8 cellular contexts compared by ENCODE assay signal in the genomic region with DNA sequence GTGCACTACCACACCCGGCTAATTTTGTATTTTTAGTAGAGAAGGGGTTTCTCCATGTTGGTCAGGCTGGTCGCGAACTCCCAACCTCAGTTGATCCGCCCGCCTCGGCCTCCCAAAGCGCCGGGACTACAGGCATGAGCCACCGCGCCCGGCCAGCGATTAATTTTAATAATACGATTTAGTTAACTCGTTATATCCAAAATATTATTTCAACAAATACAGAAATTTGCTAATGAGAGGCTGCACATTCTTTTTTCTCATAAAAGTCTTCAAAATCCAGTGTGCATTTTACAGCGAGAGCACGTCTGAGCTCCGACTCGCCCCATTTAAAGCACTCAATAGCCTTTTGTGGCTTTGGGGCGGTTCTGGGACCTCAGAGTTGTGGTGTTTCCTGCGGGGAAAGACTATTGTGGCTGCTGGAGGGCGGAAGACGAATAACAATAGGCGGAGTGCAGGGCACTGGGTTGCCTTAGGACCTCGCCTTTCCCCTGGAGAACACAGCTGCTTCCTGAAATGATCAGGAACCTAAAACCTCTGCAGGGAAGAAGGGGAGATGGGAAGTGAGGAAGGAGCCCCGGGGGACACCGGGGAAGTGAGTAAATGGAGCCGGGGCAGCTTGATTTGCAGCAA. TPM values are rescaled to one million over a fixed set of nuclear protein-coding genes. Genes with fewer than 3 reads are reported as not detected.
DNase-seq lines count a peak whose midpoint lies in the region; ATAC-seq and TF ChIP-seq lines count a peak whose summit lies in the region.

No MANE protein-coding gene starts in this region.

- intact Hi-C loops in PC-9 (cut with micrococcal nuclease; ENCODE audit: unreplicated experiment), result no loop called here

- peaks cover 29% of the 10 kb centered on the region; the same call in 1 of the 2 replicates for H3F3A ChIP-seq in PC-9 (ENCODE audit: insufficient read depth, low read depth)

- no peak overlapping the region for H2AFZ ChIP-seq in PC-9

- no peaks in the 10 kb centered on the region for H3K9me3 ChIP-seq in ectodermal cell (ENCODE audit: control insufficient read depth, low read length)
- H3K9me3 ChIP-seq in PC-9 (ENCODE audit: insufficient read depth, low read depth), result no peaks in the 10 kb centered on the region

- no TSS peak for BruUV-seq in PC-9 (replicated peaks; lab: Mats Ljungman, UMichigan)

- no peak overlapping the region for H3K4me2 ChIP-seq in PC-9

- POLR2A ChIA-PET in PC-9 (lab: Charles Lee; ENCODE audit: unreplicated experiment), result no interaction called here

- ATAC-seq in HG02885 (IDR thresholded peaks at IDR 0.05; ENCODE audit: poor library complexity, unreplicated experiment), result no peak
- no peak for ATAC-seq in HG02763 (IDR thresholded peaks at IDR 0.05; ENCODE audit: unreplicated experiment)
- ATAC-seq in HG03442 (IDR thresholded peaks at IDR 0.05; ENCODE audit: unreplicated experiment), result no peak

- peaks cover 44% of the 10 kb centered on the region for H3K27me3 Mint-ChIP-seq in nephron (ENCODE audit: low read depth)

- H3K4me3 Mint-ChIP-seq in nephron, result peak overlapping the region in 2 of 3 experiments; percentile 12 to 42

- DNase-seq in CMK (ENCODE audit: low read depth) (peak; percentile 83), NB4 (ENCODE audit: low read depth) (peak; percentile 89), PC-9 (no peak)

- no peak for TF ChIP-seq CTCF in NB4 (IDR thresholded peaks at IDR 0.05; ENCODE audit: low read depth, low read length)
- TF ChIP-seq CTCF in nephron (IDR thresholded peaks at IDR 0.05; ENCODE audit: unreplicated experiment in 3 of 3), result no peak
- TF ChIP-seq CTCF in PC-9 (conservative IDR thresholded peaks at IDR 0.05), result no peak

- H3K27ac ChIP-seq in ectodermal cell (ENCODE audit: insufficient read depth, low read depth, low read length, poor library complexity, severe bottlenecking) (peak overlapping the region; percentile 69), PC-9 (no peak overlapping the region)

- H3K4me3 ChIP-seq in NB4 (ENCODE audit: low read depth, low read length), result no peak overlapping the region
- no peak overlapping the region for H3K4me3 ChIP-seq in ectodermal cell (ENCODE audit: insufficient read depth, low read depth, low read length)
- no peak overlapping the region for H3K4me3 ChIP-seq in PC-9

- no peaks in the 10 kb centered on the region for H3K9me2 ChIP-seq in PC-9 (ENCODE audit: insufficient read depth)

- H3K27me3 ChIP-seq in ectodermal cell (ENCODE audit: control insufficient read depth, insufficient read depth, low read length, poor library complexity, severe bottlenecking) (peaks cover 20% of the 10 kb centered on the region), PC-9 (ENCODE audit: insufficient read depth, low read depth) (no peaks in the 10 kb centered on the region)

- H3K79me2 ChIP-seq in PC-9 (ENCODE audit: low read depth), result no peaks in the 10 kb centered on the region

- H3K36me3 ChIP-seq in ectodermal cell (ENCODE audit: control insufficient read depth, insufficient read depth, low read length) (no peaks in the 10 kb centered on the region), PC-9 (ENCODE audit: low read depth) (no peaks in the 10 kb centered on the region)

- H3K4me1 Mint-ChIP-seq in nephron, result peaks cover 29% of the 10 kb centered on the region

- H4K20me1 ChIP-seq in PC-9 (ENCODE audit: insufficient read depth), result no peaks in the 10 kb centered on the region

- TF ChIP-seq POLR2A in NB4 (IDR thresholded peaks at IDR 0.05; ENCODE audit: extremely low read depth, insufficient read length), result no peak

- 34 to 43% methylated on average over 27 of the region's 27 CpGs for WGBS in ectodermal cell, 2 experiments

- CTCF ChIA-PET in PC-9 (lab: Charles Lee), result interaction anchor here (0.9 kb wide), 1 partner anchor 60 kb away, joined by 4 read pairs; no protein-coding TSS in a partner anchor

- no peaks in the 10 kb centered on the region for H3K9me3 Mint-ChIP-seq in nephron

- H3K4me1 ChIP-seq in ectodermal cell (ENCODE audit: control insufficient read depth, insufficient read depth, low read length), result peaks cover 38% of the 10 kb centered on the region
- H3K4me1 ChIP-seq in PC-9 (replicated peaks; ENCODE audit: insufficient read depth), result peaks cover under 1% of the 10 kb centered on the region; the same call in 1 of the 2 replicates

- no peaks in the 10 kb centered on the region for H3K36me3 Mint-ChIP-seq in nephron (ENCODE audit: low read depth)

- peak overlapping the region in 2 of 3 experiments; percentile 57 to 70 for H3K27ac Mint-ChIP-seq in nephron

RNA-seq across cellular contexts. Expression of a gene that starts 2.9 kb away (rescaled TPM):
- polyA plus RNA-seq in ectodermal cell (2013, experiment 1 of 4), result 8.9 TPM
- polyA plus RNA-seq in ectodermal cell (2013, experiment 2 of 4), result 8.2 TPM
- polyA plus RNA-seq in ectodermal cell (2013, experiment 3 of 4), result 9.5 TPM
- 10.3 TPM for polyA plus RNA-seq in ectodermal cell (2013, experiment 4 of 4)
- total RNA-seq in PC-9 (2021), result 0.23 TPM in 1 of 2 replicates, not detected in the other

RNA-seq across cellular contexts. Expression of a gene that starts 10.4 kb away (rescaled TPM):
- 19.7 TPM for polyA plus RNA-seq in ectodermal cell (2013, experiment 1 of 4)
- 19.5 TPM for polyA plus RNA-seq in ectodermal cell (2013, experiment 2 of 4)
- polyA plus RNA-seq in ectodermal cell (2013, experiment 3 of 4), result 16.9 TPM
- polyA plus RNA-seq in ectodermal cell (2013, experiment 4 of 4), result 17.8 TPM
- 17.4 and 18.0 TPM in 2 replicates for total RNA-seq in PC-9 (2021)

RNA-seq across cellular contexts. Expression of a gene that starts 32.9 kb away (rescaled TPM):
- polyA plus RNA-seq in ectodermal cell (2013, experiment 1 of 4), result 9.6 TPM
- polyA plus RNA-seq in ectodermal cell (2013, experiment 2 of 4), result 8.5 TPM
- 8.9 TPM for polyA plus RNA-seq in ectodermal cell (2013, experiment 3 of 4)
- polyA plus RNA-seq in ectodermal cell (2013, experiment 4 of 4), result 9.2 TPM
- total RNA-seq in PC-9 (2021), result 15.9 and 17.7 TPM in 2 replicates

RNA-seq across cellular contexts. Expression of a gene that starts 36.5 kb away (rescaled TPM):
- polyA plus RNA-seq in ectodermal cell (2013, experiment 1 of 4), result 2.7 TPM
- polyA plus RNA-seq in ectodermal cell (2013, experiment 2 of 4), result 2.3 TPM
- 2.5 TPM for polyA plus RNA-seq in ectodermal cell (2013, experiment 3 of 4)
- polyA plus RNA-seq in ectodermal cell (2013, experiment 4 of 4), result 2.8 TPM
- total RNA-seq in PC-9 (2021), result 1.5 and 2.2 TPM in 2 replicates

RNA-seq across cellular contexts. Expression of a gene that starts 55.6 kb away (rescaled TPM):
- polyA plus RNA-seq in ectodermal cell (2013, experiment 1 of 4), result 1.3 TPM
- polyA plus RNA-seq in ectodermal cell (2013, experiment 2 of 4), result 1.0 TPM
- polyA plus RNA-seq in ectodermal cell (2013, experiment 3 of 4), result 0.96 TPM
- 1.2 TPM for polyA plus RNA-seq in ectodermal cell (2013, experiment 4 of 4)
- 0.28 and 0.83 TPM in 2 replicates for total RNA-seq in PC-9 (2021)

Comparison
In these comparisons a context has a peak if more than half of its experiments do, and no peak if none do; other contexts are left out.
1. DNase-seq: peak in CMK (single experiment) and NB4 (single experiment); none in PC-9 (0 of 2).